Comparison of ENCODE assay signal across 14 cellular contexts in the genomic region with DNA sequence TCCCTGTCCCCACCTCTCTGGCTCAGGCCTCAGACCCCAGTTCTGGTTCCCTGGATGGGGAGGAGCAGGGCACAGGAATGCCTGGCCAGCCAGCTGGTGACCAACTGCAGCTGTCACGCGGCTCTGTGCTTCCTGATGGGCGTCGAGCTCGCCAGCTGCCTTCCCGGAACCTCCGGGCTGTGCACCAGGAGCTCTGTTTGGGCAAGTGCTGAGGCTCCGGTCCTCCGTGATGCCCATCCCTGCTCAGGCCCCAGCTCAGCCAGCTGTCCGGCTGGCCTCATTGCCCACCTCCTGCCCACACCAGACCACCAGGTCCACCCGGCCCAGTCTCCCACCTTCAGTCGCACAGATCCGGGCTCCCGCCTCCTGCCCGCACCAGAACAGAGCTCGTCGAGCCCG. TPM values are rescaled to one million over a fixed set of nuclear protein-coding genes. Genes with fewer than 3 reads are reported as not detected.
DNase-seq lines count a peak whose midpoint lies in the region; ATAC-seq and TF ChIP-seq lines count a peak whose summit lies in the region.
"Had no signal": no experiment of that assay in that cellular context is flagged by ENCODE, and none has a peak within 500 bp of the region (broad histone marks: within the 10 kb centered on the region; RNA-seq: fewer than 3 reads in every experiment).

No MANE protein-coding gene starts in this region.

- peak in 1 of 2 donors; percentile 18 for TF ChIP-seq POLR2A in heart left ventricle (IDR thresholded peaks at IDR 0.05)

- H3K4me3 Mint-ChIP-seq in CD8-positive, alpha-beta memory T cell, result peak overlapping the region in 1 of 7 donors; percentile 13

- no peaks in the 10 kb centered on the region for H3K27me3 ChIP-seq in heart left ventricle
- no peaks in the 10 kb centered on the region for H3K27me3 ChIP-seq in parathyroid adenoma (ENCODE audit: control insufficient read depth, insufficient read depth, low read length)
- H3K27me3 ChIP-seq in CD8-positive, alpha-beta memory T cell (ENCODE audit: insufficient read depth, low read length, poor library complexity, severe bottlenecking), result no peaks in the 10 kb centered on the region

- H3K79me2 ChIP-seq in parathyroid adenoma, result no peaks in the 10 kb centered on the region

- TF ChIP-seq CTCF in heart left ventricle (IDR thresholded peaks at IDR 0.05), result no peak
- TF ChIP-seq CTCF in parathyroid adenoma (IDR thresholded peaks at IDR 0.05), result no peak

- H3K4me1 ChIP-seq in heart left ventricle (peaks cover 10 to 86% (median 74%) of the 10 kb centered on the region in 12 donors), parathyroid adenoma (peaks cover 33% of the 10 kb centered on the region)
- peaks cover 21% of the 10 kb centered on the region for H3K4me1 ChIP-seq in CD8-positive, alpha-beta memory T cell (ENCODE audit: insufficient read depth, low read length)

- 52 to 78% (median 59%) methylated on average over 18 of the region's 18 CpGs for WGBS in adipose tissue, 3 donors
- 23 to 40% (median 30%) methylated on average over 9 to 18 of the region's 18 CpGs for WGBS in heart left ventricle, 4 donors

- peak in 3 of 4 donors; percentile 37 to 46 (median 38) for ATAC-seq in heart left ventricle
- ATAC-seq: stimulated activated naive CD8-positive, alpha-beta T cell treated with anti-CD3 and anti-CD28 coated beads, Interleukin-15, Interleukin-2, amounts not matched to agents 100 U/mL and 50 U/mL, for 24 hours had no signal

- no peak overlapping the region for H3K4me2 ChIP-seq in parathyroid adenoma (ENCODE audit: low read length)

- peaks cover 0 to 73% (median 3%) of the 10 kb centered on the region in 3 donors for H3K36me3 Mint-ChIP-seq in CD8-positive, alpha-beta memory T cell

- CTCF ChIA-PET in CD8-positive, alpha-beta memory T cell (lab: Charles Lee), result interaction anchor here (1.0 to 5.0 kb wide), 6 partner anchors 12 to 211 kb away, joined by 3 to 46 read pairs (median 4); a partner anchor contains a TSS

- H3K9ac ChIP-seq in parathyroid adenoma, result no peak overlapping the region

- H3K9me3 ChIP-seq in heart left ventricle (no peaks in the 10 kb centered on the region), parathyroid adenoma (ENCODE audit: control insufficient read depth, low read length) (no peaks in the 10 kb centered on the region)
- no peaks in the 10 kb centered on the region for H3K9me3 ChIP-seq in CD8-positive, alpha-beta memory T cell (ENCODE audit: low read length)

- peak overlapping the region in 1 of 8 donors; percentile 24 for H3K27ac Mint-ChIP-seq in CD8-positive, alpha-beta memory T cell
- H3K27ac Mint-ChIP-seq: progenitor cell of endocrine pancreas had no signal

- peaks cover 0 to 1% of the 10 kb centered on the region in 2 donors for H3K27me3 Mint-ChIP-seq in CD8-positive, alpha-beta memory T cell
- H3K27me3 Mint-ChIP-seq: CD4-positive, alpha-beta memory T cell had no signal

- peak overlapping the region in 9 of 12 donors; percentile 13 to 98 (median 91) for H3K4me3 ChIP-seq in heart left ventricle
- H3K4me3 ChIP-seq in parathyroid adenoma (ENCODE audit: low read depth, low read length), result no peak overlapping the region
- H3K4me3 ChIP-seq in CD8-positive, alpha-beta memory T cell (ENCODE audit: low read length), result no peak overlapping the region
- H3K4me3 ChIP-seq: SK-N-MC had no signal

- H3K27ac ChIP-seq in adipose tissue (ENCODE audit: low read depth, low read length) (peak overlapping the region; percentile 17), heart left ventricle (peak overlapping the region; percentile 77 to 96 (median 90)), parathyroid adenoma (peak overlapping the region; percentile 65)
- H3K27ac ChIP-seq in CD8-positive, alpha-beta memory T cell (ENCODE audit: low read depth, low read length), result no peak overlapping the region
- H3K27ac ChIP-seq: SK-N-MC had no signal

- H2AFZ ChIP-seq in parathyroid adenoma, result no peak overlapping the region

- H3K36me3 ChIP-seq in heart left ventricle (peaks cover 0 to 44% (median 35%) of the 10 kb centered on the region in 9 donors), parathyroid adenoma (ENCODE audit: control insufficient read depth, insufficient read depth, low read length) (no peaks in the 10 kb centered on the region)
- peaks cover 13% of the 10 kb centered on the region for H3K36me3 ChIP-seq in CD8-positive, alpha-beta memory T cell (ENCODE audit: insufficient read depth, low read length)

- POLR2A ChIA-PET in CD8-positive, alpha-beta memory T cell (lab: Charles Lee), result interaction anchor here (0.9 to 1.5 kb wide), 2 partner anchors 16 to 80 kb away, joined by 3 read pairs; a partner anchor contains a TSS

- peak; percentile 55 for DNase-seq in AG08395 (ENCODE audit: low spot score)
- peak; percentile 73 to 90 (median 88) for DNase-seq in heart left ventricle
- DNase-seq in MV-4-11 (lab: John Stamatoyannopoulos, UW), result no peak
- no peak for DNase-seq in CD8-positive, alpha-beta memory T cell
- no peak for DNase-seq in effector CD8-positive, alpha-beta T cell (lab: John Stamatoyannopoulos, UW)
- DNase-seq in H4 (ENCODE audit: low spot score), result no peak
- DNase-seq: CD4-positive, alpha-beta memory T cell; erythroblast; NCI-H1694; stimulated activated naive CD8-positive, alpha-beta T cell treated with anti-CD3 and anti-CD28 coated beads, Interleukin-15, Interleukin-2, amounts not matched to agents 100 U/mL and 50 U/mL, for 24 hours had no signal

- peaks cover 38 to 46% (median 44%) of the 10 kb centered on the region in 3 donors for H3K4me1 Mint-ChIP-seq in CD8-positive, alpha-beta memory T cell

- no peaks in the 10 kb centered on the region for H3K9me3 Mint-ChIP-seq in CD8-positive, alpha-beta memory T cell
- H3K9me3 Mint-ChIP-seq: CD4-positive, alpha-beta memory T cell had no signal

- intact Hi-C loops in heart left ventricle (cut with DNase I), result loop anchor here in 2 of 10 donors (5.0 to 10.0 kb wide), 2 partner anchors 129 to 206 kb away; a partner anchor contains a TSS

RNA-seq across cellular contexts. Expression of a gene that starts 4.8 kb away (rescaled TPM):
- polyA plus RNA-seq in adipose tissue (10 to 100 TPM in 2 of 3 donors, 1 to 10 TPM in 1; 7.3 to 18.7 (median 15.3) TPM), heart left ventricle (10 to 100 TPM; 10.3 to 15.4 TPM)
- 10 to 100 TPM; 13.2 to 27.5 (median 15.0) TPM for total RNA-seq in heart left ventricle
- 10 to 100 TPM; 14.2 to 15.1 TPM for total RNA-seq in CD8-positive, alpha-beta memory T cell
- 12.2 TPM for polyA plus RNA-seq in CD8-positive, alpha-beta memory T cell
- total RNA-seq in H4 (2014; rRNA removed; shearing (Covaris generic)), result 2.1 and 5.4 TPM in 2 replicates

RNA-seq across cellular contexts. Expression of a gene that starts 16.7 kb away (rescaled TPM):
- polyA plus RNA-seq in adipose tissue (1,000 to 10,000 TPM in 2 of 3 donors, 100 to 1,000 TPM in 1; 763 to 1,731 (median 1,287) TPM), heart left ventricle (1,000 to 10,000 TPM; 4,589 to 6,374 TPM)
- 1,000 to 10,000 TPM; 3,379 to 7,430 (median 4,887) TPM for total RNA-seq in heart left ventricle
- total RNA-seq in CD8-positive, alpha-beta memory T cell, result 1,000 to 10,000 TPM; 7,182 to 7,238 TPM
- 1,770 TPM for polyA plus RNA-seq in CD8-positive, alpha-beta memory T cell
- total RNA-seq in H4 (2014; rRNA removed; shearing (Covaris generic)), result 9,561 and 11,555 TPM in 2 replicates

RNA-seq across cellular contexts. Expression of a gene that starts 17.0 kb away (rescaled TPM):
- polyA plus RNA-seq in adipose tissue (10 to 100 TPM; 11.8 to 42.9 (median 22.0) TPM), heart left ventricle (10 to 100 TPM; 15.4 to 30.1 TPM)
- 10 to 100 TPM; 12.9 to 23.8 (median 16.5) TPM for total RNA-seq in heart left ventricle
- 100 to 1,000 TPM; 170 to 172 TPM for total RNA-seq in CD8-positive, alpha-beta memory T cell
- polyA plus RNA-seq in CD8-positive, alpha-beta memory T cell, result 34.0 TPM
- 64.3 and 90.3 TPM in 2 replicates for total RNA-seq in H4 (2014; rRNA removed; shearing (Covaris generic))

RNA-seq across cellular contexts. Expression of a gene that starts 56.1 kb away (rescaled TPM):
- polyA plus RNA-seq in adipose tissue (100 to 1,000 TPM in 1 of 3 donors, 10 to 100 TPM in 2; 77.3 to 133 (median 92.3) TPM), heart left ventricle (100 to 1,000 TPM; 144 to 189 TPM)
- total RNA-seq in heart left ventricle, result 100 to 1,000 TPM; 131 to 237 (median 160) TPM
- total RNA-seq in CD8-positive, alpha-beta memory T cell, result 100 to 1,000 TPM; 287 to 293 TPM
- polyA plus RNA-seq in CD8-positive, alpha-beta memory T cell, result 58.1 TPM
- total RNA-seq in H4 (2014; rRNA removed; shearing (Covaris generic)), result 242 and 246 TPM in 2 replicates

RNA-seq across cellular contexts. Expression of a gene that starts 57.2 kb away (rescaled TPM):
- polyA plus RNA-seq in adipose tissue, result 1 to 10 TPM; 5.5 to 7.4 (median 7.1) TPM
- total RNA-seq in heart left ventricle, result 10 to 100 TPM in 8 of 9 donors, 1 to 10 TPM in 1; 8.4 to 22.4 (median 11.3) TPM
- polyA plus RNA-seq in heart left ventricle, result 1 to 10 TPM; 3.3 to 8.1 TPM
- 10 to 100 TPM; 96.5 to 97.5 TPM for total RNA-seq in CD8-positive, alpha-beta memory T cell
- 29.8 TPM for polyA plus RNA-seq in CD8-positive, alpha-beta memory T cell
- 126 and 187 TPM in 2 replicates for total RNA-seq in H4 (2014; rRNA removed; shearing (Covaris generic))

Comparison
In these comparisons a context has a peak if more than half of its experiments do, and no peak if none do; other contexts are left out.
1. DNase-seq: peak in AG08395 (single experiment) and heart left ventricle (5 of 5); none in MV-4-11 (single experiment), CD8-positive, alpha-beta memory T cell (0 of 5), effector CD8-positive, alpha-beta T cell (single experiment) and H4 (single experiment).
2. H3K4me3 ChIP-seq: peak in heart left ventricle (9 of 12); none in parathyroid adenoma (single experiment) and CD8-positive, alpha-beta memory T cell (single experiment).